In genomic region chrX:20228245-20228644, GRCh38 we compare ENCODE assay signal across 1 cellular context.
TF ChIP-seq lines count a peak whose summit lies in the region.

No MANE protein-coding gene starts in this region.

TF ChIP-seq in A549, 52 proteins besides CTCF, POLR2A, EP300 and RAD21 (continued from another document):
- TF ChIP-seq, protein P1, sequence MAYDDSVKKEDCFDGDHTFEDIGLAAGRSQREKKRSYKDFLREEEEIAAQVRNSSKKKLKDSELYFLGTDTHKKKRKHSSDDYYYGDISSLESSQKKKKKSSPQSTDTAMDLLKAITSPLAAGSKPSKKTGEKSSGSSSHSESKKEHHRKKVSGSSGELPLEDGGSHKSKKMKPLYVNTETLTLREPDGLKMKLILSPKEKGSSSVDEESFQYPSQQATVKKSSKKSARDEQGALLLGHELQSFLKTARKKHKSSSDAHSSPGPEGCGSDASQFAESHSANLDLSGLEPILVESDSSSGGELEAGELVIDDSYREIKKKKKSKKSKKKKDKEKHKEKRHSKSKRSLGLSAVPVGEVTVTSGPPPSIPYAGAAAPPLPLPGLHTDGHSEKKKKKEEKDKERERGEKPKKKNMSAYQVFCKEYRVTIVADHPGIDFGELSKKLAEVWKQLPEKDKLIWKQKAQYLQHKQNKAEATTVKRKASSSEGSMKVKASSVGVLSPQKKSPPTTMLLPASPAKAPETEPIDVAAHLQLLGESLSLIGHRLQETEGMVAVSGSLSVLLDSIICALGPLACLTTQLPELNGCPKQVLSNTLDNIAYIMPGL (CRISPR knock-in tag; IDR thresholded peaks at IDR 0.05; ENCODE audit: borderline replicate concordance) = no peak
- no peak for TF ChIP-seq TFCP2L1 (CRISPR knock-in tag; IDR thresholded peaks at IDR 0.05)
- TF ChIP-seq SMC3 (IDR thresholded peaks at IDR 0.05) = no peak
